Comparison of ENCODE assay signal across 28 cellular contexts in genomic region chr7:50780436-50780835, GRCh38.
"Had no signal": no experiment of that assay in that cellular context is flagged by ENCODE, and none has a peak within 500 bp of the region (broad histone marks: within the 10 kb centered on the region; RNA-seq: fewer than 3 reads in every experiment).

No MANE protein-coding gene starts in this region.

- H3K4me2 ChIP-seq: smooth muscle cell had no signal

- FAIRE-seq: keratinocyte had no signal

- H3K36me3 ChIP-seq: breast epithelium, esophagus squamous epithelium, thyroid gland had no signal

- H3K4me3 Mint-ChIP-seq: activated naive CD8-positive, alpha-beta T cell treated with anti-CD3 and anti-CD28 coated beads, Interleukin-2, amount 50 U/mL, for 24 hours; stimulated activated memory B cell treated with anti-CD40 and anti-IgM and Interleukin-4, amounts not matched to agents 10 μg/mL and 1 μg/mL and 100 μg/mL, for 72 hours had no signal

- H3K4me1 Mint-ChIP-seq: stimulated activated memory B cell treated with anti-CD40 and anti-IgM and Interleukin-4, amounts not matched to agents 10 μg/mL and 1 μg/mL and 100 μg/mL, for 72 hours had no signal

- H3K4me3 ChIP-seq: smooth muscle cell, thyroid gland had no signal

- H3K27ac ChIP-seq: esophagus squamous epithelium, parathyroid adenoma, thyroid gland had no signal

- ATAC-seq: activated naive CD8-positive, alpha-beta T cell treated with anti-CD3 and anti-CD28 coated beads, Interleukin-2, amount 50 U/mL, for 24 hours; left cardiac atrium; psoas muscle; stimulated activated memory B cell treated with anti-CD40 and anti-IgM and Interleukin-4, amounts not matched to agents 10 μg/mL and 1 μg/mL and 100 μg/mL, for 72 hours had no signal

- DNase-seq: activated CD4-positive, alpha-beta memory T cell treated with anti-CD3 and anti-CD28 coated beads for 36 hours; activated CD4-positive, alpha-beta T cell treated with anti-CD3 and anti-CD28 coated beads, Interleukin-2, amount 10 ng/mL, durations not matched to agents 24 days and 14 days; activated CD4-positive, CD25-positive, alpha-beta regulatory T cell treated with anti-CD3 and anti-CD28 coated beads, Interleukin-2, amount 50 U/mL, for 72 hours; activated CD8-positive, alpha-beta memory T cell treated with anti-CD3 and anti-CD28 coated beads, Interleukin-2, amount 50 U/mL, for 48 hours; activated naive CD4-positive, alpha-beta T cell treated with anti-CD3 and anti-CD28 coated beads for 36 hours; activated naive CD8-positive, alpha-beta T cell treated with anti-CD3 and anti-CD28 coated beads, Interleukin-2, amount 50 U/mL, for 24 hours; activated T-cell treated with anti-CD3 and anti-CD28 coated beads, Interleukin-2, amount 50 U/mL, for 4 hours; central memory CD4-positive, alpha-beta T cell; esophagus squamous epithelium; foreskin melanocyte; left cardiac atrium; mammary epithelial cell; nephron progenitor cell; occipital lobe; psoas muscle; stimulated activated CD4-positive, alpha-beta T cell treated with anti-CD3 and anti-CD28 coated beads, Interleukin-1b, Interleukin-23, amount 100 ng/mL, for 48 hours; stimulated activated CD4-positive, alpha-beta T cell treated with anti-CD3 and anti-CD28 coated beads, Interleukin-4, amount 100 ng/mL, for 4 hours; stimulated activated CD8-positive, alpha-beta memory T cell treated with anti-CD3 and anti-CD28 coated beads, Interleukin-4, amount 100 ng/mL, for 48 hours; stimulated activated naive CD8-positive, alpha-beta T cell treated with anti-CD3 and anti-CD28 coated beads, Interleukin-15, amount 100 ng/mL, for 72 hours; substantia nigra; T-helper 17 cell; T1000; thyroid gland had no signal

- H3K9me3 Mint-ChIP-seq: activated CD4-positive, alpha-beta memory T cell treated with anti-CD3 and anti-CD28 coated beads for 36 hours; activated naive CD4-positive, alpha-beta T cell treated with anti-CD3 and anti-CD28 coated beads for 36 hours; activated naive CD8-positive, alpha-beta T cell treated with anti-CD3 and anti-CD28 coated beads, Interleukin-2, amount 50 U/mL, for 24 hours; activated T-cell treated with anti-CD3 and anti-CD28 coated beads, Interleukin-2, amount 50 U/mL, for 4 hours; stimulated activated naive CD8-positive, alpha-beta T cell treated with anti-CD3 and anti-CD28 coated beads, Interleukin-15, amount 100 ng/mL, for 72 hours had no signal

- H3K9me3 ChIP-seq: breast epithelium, esophagus squamous epithelium, psoas muscle, thyroid gland had no signal

- H2AFZ ChIP-seq: parathyroid adenoma had no signal

- H3K9ac ChIP-seq: parathyroid adenoma had no signal

- H3K27ac Mint-ChIP-seq: activated CD4-positive, alpha-beta memory T cell treated with anti-CD3 and anti-CD28 coated beads for 36 hours; activated CD4-positive, alpha-beta T cell treated with anti-CD3 and anti-CD28 coated beads, Interleukin-2, amount 10 ng/mL, durations not matched to agents 24 days and 14 days; activated naive CD8-positive, alpha-beta T cell treated with anti-CD3 and anti-CD28 coated beads, Interleukin-2, amount 50 U/mL, for 24 hours; stimulated activated memory B cell treated with anti-CD40 and anti-IgM and Interleukin-4, amounts not matched to agents 10 μg/mL and 1 μg/mL and 100 μg/mL, for 72 hours; stimulated activated naive CD8-positive, alpha-beta T cell treated with anti-CD3 and anti-CD28 coated beads, Interleukin-15, amount 100 ng/mL, for 72 hours had no signal

- H3K27me3 ChIP-seq: breast epithelium, thyroid gland had no signal

- H3K36me3 Mint-ChIP-seq: stimulated activated memory B cell treated with anti-CD40 and anti-IgM and Interleukin-4, amounts not matched to agents 10 μg/mL and 1 μg/mL and 100 μg/mL, for 72 hours had no signal
